In genomic region chr10:71474702-71475242, GRCh38 we compare ENCODE assay signal across 15 cellular contexts.
"Had no signal": no experiment of that assay in that cellular context is flagged by ENCODE, and none has a peak within 500 bp of the region (broad histone marks: within the 10 kb centered on the region; RNA-seq: fewer than 3 reads in every experiment).

No MANE protein-coding gene starts in this region.

- H3K36me3 ChIP-seq: breast epithelium, esophagus squamous epithelium, tibial artery, vagina had no signal

- H3K27ac Mint-ChIP-seq: activated naive CD4-positive, alpha-beta T cell treated with anti-CD3 and anti-CD28 coated beads, Interleukin-2, amount 50 U/mL, for 72 hours; naive thymus-derived CD8-positive, alpha-beta T cell had no signal

- H3K9me3 Mint-ChIP-seq: activated naive CD4-positive, alpha-beta T cell treated with anti-CD3 and anti-CD28 coated beads, Interleukin-2, amount 50 U/mL, for 72 hours; naive thymus-derived CD8-positive, alpha-beta T cell had no signal

- H3K27me3 ChIP-seq: breast epithelium, esophagus squamous epithelium, tibial artery, vagina had no signal

- H3K27ac ChIP-seq: breast epithelium, esophagus squamous epithelium, tibial artery, vagina, VCaP had no signal

- ATAC-seq: activated naive CD4-positive, alpha-beta T cell treated with anti-CD3 and anti-CD28 coated beads, Interleukin-2, amount 50 U/mL, for 72 hours; naive thymus-derived CD8-positive, alpha-beta T cell had no signal

- H3K9me3 ChIP-seq: breast epithelium, esophagus squamous epithelium, tibial artery, vagina had no signal

- H3K4me3 ChIP-seq: breast epithelium, esophagus squamous epithelium, lung, tibial artery, vagina had no signal

- DNase-seq: activated CD4-positive, alpha-beta T cell treated with anti-CD3 and anti-CD28 coated beads for 48 hours; esophagus squamous epithelium; foreskin fibroblast; glutamatergic neuron; left cardiac atrium; naive thymus-derived CD8-positive, alpha-beta T cell; stimulated activated CD4-positive, alpha-beta T cell treated with anti-CD3 and anti-CD28 coated beads, Interleukin-15, amount 100 ng/mL, for 24 hours; stimulated activated CD4-positive, alpha-beta T cell treated with anti-CD3 and anti-CD28 coated beads, Interleukin-4, amount 100 ng/mL, for 24 hours; T-helper 1 cell; tibial artery had no signal

- H3K36me3 Mint-ChIP-seq: activated naive CD4-positive, alpha-beta T cell treated with anti-CD3 and anti-CD28 coated beads, Interleukin-2, amount 50 U/mL, for 72 hours; naive thymus-derived CD8-positive, alpha-beta T cell had no signal
